Comparison of ENCODE assay signal across 8 cellular contexts in genomic region chr6:10412165-10412947, GRCh38. TPM values are rescaled to one million over a fixed set of nuclear protein-coding genes. Genes with fewer than 3 reads are reported as not detected.
DNase-seq lines count a peak whose midpoint lies in the region; ATAC-seq and TF ChIP-seq lines count a peak whose summit lies in the region.

No MANE protein-coding gene starts in this region.

- H3K9ac ChIP-seq in neural progenitor cell = no peak overlapping the region

- H3K27me3 Mint-ChIP-seq in activated CD4-positive, alpha-beta memory T cell treated with anti-CD3 and anti-CD28 coated beads for 36 hours = peaks cover 79% of the 10 kb centered on the region
- H3K27me3 Mint-ChIP-seq in neural progenitor cell (ENCODE audit: insufficient read depth, low read depth) = peaks cover 89% of the 10 kb centered on the region

- DNase-seq in A172 (ENCODE audit: low spot score) = peak; percentile 86
- DNase-seq in GM10248 (ENCODE audit: extremely low spot score) = peak; percentile 69
- DNase-seq in NCI-H146 (lab: John Stamatoyannopoulos, UW) = peak; percentile 97
- DNase-seq in activated CD4-positive, alpha-beta memory T cell treated with anti-CD3 and anti-CD28 coated beads for 36 hours = peak; percentile 54
- peak; percentile 88 for DNase-seq in fibroblast of gingiva (ENCODE audit: low read depth)
- DNase-seq in neural progenitor cell (ENCODE audit: low spot score) = peak; percentile 73
- no peak for DNase-seq in pons (ENCODE audit: low spot score)

- H3K4me1 Mint-ChIP-seq in activated CD4-positive, alpha-beta memory T cell treated with anti-CD3 and anti-CD28 coated beads for 36 hours (ENCODE audit: low read depth) = peaks cover 35% of the 10 kb centered on the region
- H3K4me1 Mint-ChIP-seq in neural progenitor cell = peaks cover 47% of the 10 kb centered on the region

- peaks cover 54% of the 10 kb centered on the region for H3K4me1 ChIP-seq in neural progenitor cell

- H3K79me2 ChIP-seq in neural progenitor cell (ENCODE audit: low read depth) = no peaks in the 10 kb centered on the region

- H3K36me3 ChIP-seq in neural progenitor cell = no peaks in the 10 kb centered on the region

- H2AFZ ChIP-seq in neural progenitor cell (replicated peaks) = peak overlapping the region; percentile 77

- TF ChIP-seq CTCF in GM10248 (IDR thresholded peaks at IDR 0.05; ENCODE audit: control extremely low read depth, extremely low read depth, low read depth, missing control alignments) = no peak
- TF ChIP-seq CTCF in neural progenitor cell (IDR thresholded peaks at IDR 0.05) = no peak

- intact Hi-C loops in activated CD4-positive, alpha-beta memory T cell treated with anti-CD3 and anti-CD28 coated beads for 36 hours (cut with micrococcal nuclease) = loop anchor here (1.0 kb wide), 1 partner anchor 8 kb away; no protein-coding TSS in a partner anchor

- H3K9me3 ChIP-seq in neural progenitor cell (ENCODE audit: low read depth) = no peaks in the 10 kb centered on the region

- H3K27ac Mint-ChIP-seq in activated CD4-positive, alpha-beta memory T cell treated with anti-CD3 and anti-CD28 coated beads for 36 hours = peak overlapping the region; percentile 52
- no peak overlapping the region for H3K27ac Mint-ChIP-seq in neural progenitor cell

- peak overlapping the region; percentile 91 for H3K4me2 ChIP-seq in neural progenitor cell

- H3K27ac ChIP-seq in neural progenitor cell = no peak overlapping the region

- peaks cover 89% of the 10 kb centered on the region for H4K20me1 ChIP-seq in neural progenitor cell (ENCODE audit: low read depth)

- CTCF ChIA-PET in GM10248 (lab: Yijun Ruan, JAX) = interaction anchor here (1.8 kb wide), 1 partner anchor 10 kb away, joined by 4 read pairs; no protein-coding TSS in a partner anchor
- CTCF ChIA-PET in activated CD4-positive, alpha-beta memory T cell treated with anti-CD3 and anti-CD28 coated beads for 36 hours (lab: Charles Lee) = no interaction called here

- H3K36me3 Mint-ChIP-seq in activated CD4-positive, alpha-beta memory T cell treated with anti-CD3 and anti-CD28 coated beads for 36 hours = peaks cover 24% of the 10 kb centered on the region
- H3K36me3 Mint-ChIP-seq in neural progenitor cell = no peaks in the 10 kb centered on the region

- POLR2A ChIA-PET in GM10248 (lab: Yijun Ruan, JAX) = no interaction called here
- POLR2A ChIA-PET in activated CD4-positive, alpha-beta memory T cell treated with anti-CD3 and anti-CD28 coated beads for 36 hours (lab: Charles Lee) = interaction anchor here (0.8 kb wide), 1 partner anchor 16 kb away, joined by 3 read pairs; no protein-coding TSS in a partner anchor

- peaks cover 14% of the 10 kb centered on the region for H3K9me3 Mint-ChIP-seq in activated CD4-positive, alpha-beta memory T cell treated with anti-CD3 and anti-CD28 coated beads for 36 hours
- peaks cover 4% of the 10 kb centered on the region for H3K9me3 Mint-ChIP-seq in neural progenitor cell

- H3K4me3 ChIP-seq in neural progenitor cell = peak overlapping the region; percentile 57

- H3F3A ChIP-seq in neural progenitor cell (ENCODE audit: low read depth) = peaks cover 36% of the 10 kb centered on the region

- H3K4me3 Mint-ChIP-seq in activated CD4-positive, alpha-beta memory T cell treated with anti-CD3 and anti-CD28 coated beads for 36 hours = peak overlapping the region; percentile 80
- H3K4me3 Mint-ChIP-seq in neural progenitor cell = peak overlapping the region; percentile 87

- ATAC-seq in HG02610 (IDR thresholded peaks at IDR 0.05; ENCODE audit: unreplicated experiment) = peak; percentile 57

- peaks cover 100% of the 10 kb centered on the region for H3K27me3 ChIP-seq in neural progenitor cell

RNA-seq across cellular contexts. Expression of gene TFAP2A, which starts 2.5 kb away (rescaled TPM):
- total RNA-seq in A172 (2014; rRNA removed; shearing (Covaris generic)) = 5.2 TPM in 2 replicates
- under 1 TPM in 1 of 2 experiments, not detected in 1; 0.21 TPM for total RNA-seq in activated CD4-positive, alpha-beta memory T cell treated with anti-CD3 and anti-CD28 coated beads for 36 hours
- 0.39 and 0.65 TPM in 2 replicates for total RNA-seq in neural progenitor cell (ENCODE audit: low replicate concordance)
